ENCODE assay signal across 8 cellular contexts in the genomic region with DNA sequence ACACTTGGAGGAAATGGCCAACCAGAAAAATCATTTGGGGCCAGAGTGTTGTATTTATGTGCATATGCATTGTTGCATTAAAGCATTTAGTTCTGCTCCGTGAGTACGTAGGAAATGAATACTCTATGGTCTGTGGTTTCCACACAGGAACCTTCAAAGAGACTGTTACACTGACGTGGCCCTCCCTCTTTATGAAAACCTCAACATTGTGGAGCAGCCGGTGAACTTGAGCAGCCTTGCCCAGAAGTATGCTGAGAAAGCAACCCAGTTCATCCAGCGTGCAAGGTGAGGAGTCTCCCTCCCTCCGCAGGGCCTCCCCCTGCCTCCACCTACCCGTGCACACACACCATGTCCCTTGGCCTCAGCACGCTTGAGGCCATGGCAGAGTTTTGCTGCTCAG.
DNase-seq lines count a peak whose midpoint lies in the region; ATAC-seq and TF ChIP-seq lines count a peak whose summit lies in the region.

No MANE protein-coding gene starts in this region.

- DNase-seq in CD4-positive, alpha-beta memory T cell: peak; percentile 81 to 86 (median 83)
- DNase-seq in T follicular helper cell (ENCODE audit: low read depth) (peak; percentile 53), amniotic epithelial cell (ENCODE audit: low read depth) (peak; percentile 51), medulla oblongata (ENCODE audit: extremely low spot score) (no peak), RWPE1 (ENCODE audit: low spot score) (no peak), breast epithelium (ENCODE audit: low spot score in 2 of 2) (no peak)
- DNase-seq in stimulated activated CD8-positive, alpha-beta memory T cell treated with anti-CD3 and anti-CD28 coated beads, Interleukin-2, amount 100 ng/mL, for 1 hour (ENCODE audit: low read depth in 2 of 2): peak; percentile 26 to 38

- intact Hi-C loops in CD4-positive, alpha-beta memory T cell (cut with micrococcal nuclease): loop anchor here (1.0 to 10.0 kb wide), 7 partner anchors 12 to 172 kb away; no protein-coding TSS in a partner anchor
- intact Hi-C loops in breast epithelium (cut with DNase I; ENCODE audit: low total_unique reads): no loop called here

- peaks cover 63% of the 10 kb centered on the region for H3K4me1 ChIP-seq in CD4-positive, alpha-beta memory T cell (ENCODE audit: insufficient read depth, low read length)
- no peaks in the 10 kb centered on the region for H3K4me1 ChIP-seq in breast epithelium

- no peak for TF ChIP-seq POLR2A in breast epithelium (IDR thresholded peaks at IDR 0.05)

- peak overlapping the region; percentile 72 to 90 (median 78) for H3K4me3 Mint-ChIP-seq in CD4-positive, alpha-beta memory T cell

- H3K9me3 Mint-ChIP-seq in CD4-positive, alpha-beta memory T cell: peaks cover 0 to 1% (median 0%) of the 10 kb centered on the region in 8 donors

- no peaks in the 10 kb centered on the region for H3K27me3 ChIP-seq in CD4-positive, alpha-beta memory T cell (ENCODE audit: insufficient read depth, low read length)
- H3K27me3 ChIP-seq in breast epithelium: no peaks in the 10 kb centered on the region

- H3K27ac Mint-ChIP-seq in CD4-positive, alpha-beta memory T cell: peak overlapping the region; percentile 77 to 94 (median 92)

- no peaks in the 10 kb centered on the region for H3K9me3 ChIP-seq in CD4-positive, alpha-beta memory T cell (ENCODE audit: control insufficient read depth in 1 of 2, low read length in 2 of 2)
- H3K9me3 ChIP-seq in breast epithelium: no peaks in the 10 kb centered on the region

- H3K4me3 ChIP-seq in CD4-positive, alpha-beta memory T cell (ENCODE audit: low read length in 2 of 2): peak overlapping the region in 1 of 2 donors; percentile 21
- H3K4me3 ChIP-seq in breast epithelium: no peak overlapping the region

- peaks cover 37 to 70% (median 54%) of the 10 kb centered on the region in 4 donors for H3K4me1 Mint-ChIP-seq in CD4-positive, alpha-beta memory T cell

- POLR2A ChIA-PET in CD4-positive, alpha-beta memory T cell (lab: Charles Lee; ENCODE audit: partially characterized antibody): interaction anchor here (0.9 to 6.8 kb wide), 14 partner anchors 11 to 176 kb away, joined by 3 to 149 read pairs (median 4); a partner anchor contains a TSS
- POLR2A ChIA-PET in RWPE1 (lab: Yijun Ruan, JAX; ENCODE audit: low non-redundant PET): no interaction called here

- peak overlapping the region; percentile 41 for H3K27ac ChIP-seq in CD4-positive, alpha-beta memory T cell (ENCODE audit: low read depth, low read length)
- H3K27ac ChIP-seq in RWPE1 (no peak overlapping the region), breast epithelium (no peak overlapping the region)

- TF ChIP-seq CTCF in RWPE1 (conservative IDR thresholded peaks at IDR 0.05; ENCODE audit: low read depth) (no peak), breast epithelium (IDR thresholded peaks at IDR 0.05) (no peak)

- peaks cover 0 to 2% of the 10 kb centered on the region in 2 donors for H3K36me3 Mint-ChIP-seq in CD4-positive, alpha-beta memory T cell

- no peaks in the 10 kb centered on the region for H3K36me3 ChIP-seq in CD4-positive, alpha-beta memory T cell (ENCODE audit: insufficient read depth, low read length)
- no peaks in the 10 kb centered on the region for H3K36me3 ChIP-seq in breast epithelium

- CTCF ChIA-PET in CD4-positive, alpha-beta memory T cell (lab: Charles Lee; ENCODE audit: partially characterized antibody): interaction anchor here (0.9 to 4.8 kb wide), 13 partner anchors 8 to 106 kb away, joined by 3 to 22 read pairs (median 5); a partner anchor contains a TSS
- CTCF ChIA-PET in RWPE1 (lab: Yijun Ruan, JAX): interaction anchor here (1.9 kb wide), 1 partner anchor 43 kb away, joined by 6 read pairs; no protein-coding TSS in a partner anchor

- H3K27me3 Mint-ChIP-seq in CD4-positive, alpha-beta memory T cell: no peaks in the 10 kb centered on the region

- peak; percentile 64 for ATAC-seq in HG02623 (IDR thresholded peaks at IDR 0.05; ENCODE audit: unreplicated experiment)

Comparison
In these comparisons a context has a peak if more than half of its experiments do, and no peak if none do; other contexts are left out.
1. DNase-seq: peak in CD4-positive, alpha-beta memory T cell (5 of 5), T follicular helper cell (single experiment), amniotic epithelial cell (single experiment) and stimulated activated CD8-positive, alpha-beta memory T cell treated with anti-CD3 and anti-CD28 coated beads, Interleukin-2, amount 100 ng/mL, for 1 hour (2 of 2); none in medulla oblongata (single experiment), RWPE1 (single experiment) and breast epithelium (0 of 2).